14 cellular contexts compared by ENCODE assay signal in genomic region chr16:89449726-89450335, GRCh38. TPM values are rescaled to one million over a fixed set of nuclear protein-coding genes. Genes with fewer than 3 reads are reported as not detected.
DNase-seq lines count a peak whose midpoint lies in the region; ATAC-seq, FAIRE-seq and TF ChIP-seq lines count a peak whose summit lies in the region.
"Had no signal": no experiment of that assay in that cellular context is flagged by ENCODE, and none has a peak within 500 bp of the region (broad histone marks: within the 10 kb centered on the region; RNA-seq: fewer than 3 reads in every experiment).

No MANE protein-coding gene starts in this region.

- ATAC-seq in activated T-helper 17 cell treated with anti-CD3 and anti-CD28 coated beads, Interleukin-2, amount 50 U/mL, for 72 hours (replicated peaks), result peak; percentile 55
- peak; percentile 54 for ATAC-seq in left lung

- TF ChIP-seq CTCF in left lung (IDR thresholded peaks at IDR 0.05), result no peak

- no peak overlapping the region for H2AFZ ChIP-seq in ACC112 (ENCODE audit: low read length, unreplicated experiment)

- H3K9me3 Mint-ChIP-seq in activated T-helper 17 cell treated with anti-CD3 and anti-CD28 coated beads, Interleukin-2, amount 50 U/mL, for 72 hours, result no peaks in the 10 kb centered on the region

- peak overlapping the region; percentile 14 for H3K4me3 Mint-ChIP-seq in activated T-helper 17 cell treated with anti-CD3 and anti-CD28 coated beads, Interleukin-2, amount 50 U/mL, for 72 hours

- peak overlapping the region; percentile 9 for H3K27ac Mint-ChIP-seq in activated T-helper 17 cell treated with anti-CD3 and anti-CD28 coated beads, Interleukin-2, amount 50 U/mL, for 72 hours

- H3K36me3 Mint-ChIP-seq in activated T-helper 17 cell treated with anti-CD3 and anti-CD28 coated beads, Interleukin-2, amount 50 U/mL, for 72 hours (ENCODE audit: low read depth), result no peaks in the 10 kb centered on the region

- H3K27ac ChIP-seq in ACC112 (ENCODE audit: low read depth, low read length), result peak overlapping the region; percentile 17; the same call in 1 of the 2 replicates
- peak overlapping the region in 1 of 2 donors; percentile 41 for H3K27ac ChIP-seq in left lung

- no peak overlapping the region for H3K4me3 ChIP-seq in ACC112 (ENCODE audit: low read depth, low read length)
- H3K4me3 ChIP-seq in left lung, result no peak overlapping the region

- DNase-seq in GM19239 (ENCODE audit: insufficient read length, low spot score) (no peak), left lung (no peak), AG08395 (ENCODE audit: low spot score) (no peak), hepatic stellate cell (ENCODE audit: low spot score) (no peak), frontal cortex (ENCODE audit: low spot score in 2 of 2) (no peak), NCI-H510A treated with DMSO at 0.1 percent for 48 hours (lab: John Stamatoyannopoulos, UW) (no peak)
- DNase-seq: activated CD4-positive, alpha-beta T cell treated with anti-CD3 and anti-CD28 coated beads, Interleukin-2, amount 50 U/mL, for 1 hour; Calu3; central memory CD4-positive, alpha-beta T cell; NCI-H1930; substantia nigra had no signal

- H3K27me3 ChIP-seq in ACC112 (ENCODE audit: insufficient read depth, low read length) (no peaks in the 10 kb centered on the region), left lung (no peaks in the 10 kb centered on the region)

- peaks cover 35% of the 10 kb centered on the region for H3K4me1 ChIP-seq in ACC112 (ENCODE audit: control insufficient read depth, insufficient read depth, low read length, unreplicated experiment)
- H3K4me1 ChIP-seq in left lung, result peaks cover 23 to 96% of the 10 kb centered on the region in 2 donors

- intact Hi-C loops in left lung (cut with DNase I), result no loop called here

- no peaks in the 10 kb centered on the region for H3K27me3 Mint-ChIP-seq in activated T-helper 17 cell treated with anti-CD3 and anti-CD28 coated beads, Interleukin-2, amount 50 U/mL, for 72 hours

- peaks cover 60% of the 10 kb centered on the region for H3K4me1 Mint-ChIP-seq in activated T-helper 17 cell treated with anti-CD3 and anti-CD28 coated beads, Interleukin-2, amount 50 U/mL, for 72 hours

- peaks cover 96% of the 10 kb centered on the region for H3K79me2 ChIP-seq in ACC112 (ENCODE audit: control insufficient read depth, insufficient read depth, low read length, unreplicated experiment)

- H3K9me3 ChIP-seq in left lung, result no peaks in the 10 kb centered on the region

- H3K36me3 ChIP-seq in ACC112 (ENCODE audit: insufficient read depth, low read length) (no peaks in the 10 kb centered on the region), left lung (no peaks in the 10 kb centered on the region)

- FAIRE-seq in GM19239 (lab: Jason Lieb, UNC) (peak; percentile 8), frontal cortex (lab: Jason Lieb, UNC) (no peak)
- FAIRE-seq: RCC 7860 had no signal

RNA-seq across cellular contexts. Expression of gene ANKRD11, which starts 40.5 kb away (rescaled TPM):
- total RNA-seq in activated T-helper 17 cell treated with anti-CD3 and anti-CD28 coated beads, Interleukin-2, amount 50 U/mL, for 72 hours, result 100 to 1,000 TPM; 166 to 178 TPM
- total RNA-seq in left lung (100 to 1,000 TPM in 1 of 2 donors, 10 to 100 TPM in 1; 98.2 to 123 TPM), frontal cortex (27.7 TPM)

RNA-seq across cellular contexts. Expression of gene SPG7, which starts 58.4 kb away (rescaled TPM):
- total RNA-seq in activated T-helper 17 cell treated with anti-CD3 and anti-CD28 coated beads, Interleukin-2, amount 50 U/mL, for 72 hours, result 100 to 1,000 TPM; 115 to 135 TPM
- 10 to 100 TPM; 79.3 to 79.5 TPM for total RNA-seq in left lung
- 84.8 TPM for total RNA-seq in frontal cortex
